In the genomic region with DNA sequence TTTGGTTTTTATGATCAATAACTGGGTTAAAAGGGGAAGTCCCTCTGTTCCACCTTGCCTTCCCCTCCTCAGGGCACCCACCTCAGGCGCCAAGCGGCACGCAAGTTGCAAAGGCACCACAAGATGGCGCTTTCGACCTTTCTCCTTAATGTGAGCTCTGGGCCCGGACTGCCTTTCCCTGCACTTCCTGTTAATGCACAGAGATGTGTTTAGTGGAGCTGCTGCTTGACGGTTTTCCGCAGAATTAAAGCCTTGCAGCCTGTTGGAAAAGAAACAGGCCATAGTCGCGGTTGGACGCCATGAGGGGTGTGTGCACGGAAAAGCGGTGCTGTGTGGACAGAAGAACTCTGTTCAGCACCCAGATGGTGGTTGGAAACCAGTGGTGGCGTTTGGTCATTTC, we compare ENCODE assay signal across 9 cellular contexts. TPM values are rescaled to one million over a fixed set of nuclear protein-coding genes. Genes with fewer than 3 reads are reported as not detected.
A peak's percentile ranks its signal among the peaks of the same experiment; 100 is the strongest.
DNase-seq lines count a peak whose midpoint lies in the region; ATAC-seq, FAIRE-seq and TF ChIP-seq lines count a peak whose summit lies in the region.
"Had no signal": no experiment of that assay in that cellular context is flagged by ENCODE, and none has a peak within 500 bp of the region (broad histone marks: within the 10 kb centered on the region; RNA-seq: fewer than 3 reads in every experiment).

No MANE protein-coding gene starts in this region.

- H3K36me3 Mint-ChIP-seq in T-helper 2 cell treated with Interferon-gamma antibody and Interleukin-4, amounts not matched to agents 5 μg/mL and 100 μg/mL, for 36 hours (ENCODE audit: low read depth) = no peaks in the 10 kb centered on the region
- no peaks in the 10 kb centered on the region for H3K36me3 Mint-ChIP-seq in immature natural killer cell

- peak; percentile 74 for FAIRE-seq in GM12892 (lab: Jason Lieb, UNC)

- H3K4me3 Mint-ChIP-seq in T-helper 2 cell treated with Interferon-gamma antibody and Interleukin-4, amounts not matched to agents 5 μg/mL and 100 μg/mL, for 36 hours = no peak overlapping the region
- no peak overlapping the region for H3K4me3 Mint-ChIP-seq in immature natural killer cell

- H3K4me3 ChIP-seq in astrocyte of the spinal cord (ENCODE audit: low read depth, low read length) = no peak overlapping the region

- TF ChIP-seq CTCF in astrocyte of the spinal cord (IDR thresholded peaks at IDR 0.05; ENCODE audit: low read depth, low read length) = peak; percentile 90

- peaks cover 22% of the 10 kb centered on the region for H3K27me3 Mint-ChIP-seq in T-helper 2 cell treated with Interferon-gamma antibody and Interleukin-4, amounts not matched to agents 5 μg/mL and 100 μg/mL, for 36 hours (ENCODE audit: low read depth)
- peaks cover 2 to 9% (median 2%) of the 10 kb centered on the region in 3 donors for H3K27me3 Mint-ChIP-seq in immature natural killer cell (ENCODE audit: low read depth in 3 of 3)

- in situ Hi-C loops in astrocyte of the spinal cord (cut with HindIII; ENCODE audit: low sequenced_read_pairs) = loop anchor here (25.0 kb wide), 1 partner anchor 276 kb away; the partner anchor contains the start of gene SLC25A48

- TF ChIP-seq POLR2A in GM12892 (IDR thresholded peaks at IDR 0.05; ENCODE audit: low read depth, low read length) = no peak

- H3K4me1 Mint-ChIP-seq in T-helper 2 cell treated with Interferon-gamma antibody and Interleukin-4, amounts not matched to agents 5 μg/mL and 100 μg/mL, for 36 hours (ENCODE audit: low read depth) = peaks cover 4% of the 10 kb centered on the region
- peaks cover 0 to 4% of the 10 kb centered on the region in 2 donors for H3K4me1 Mint-ChIP-seq in immature natural killer cell

- H3K27ac Mint-ChIP-seq in T-helper 2 cell treated with Interferon-gamma antibody and Interleukin-4, amounts not matched to agents 5 μg/mL and 100 μg/mL, for 36 hours = no peak overlapping the region
- H3K27ac Mint-ChIP-seq in immature natural killer cell = no peak overlapping the region

- DNase-seq in 8988T (peak; percentile 81), GM12892 (ENCODE audit: insufficient read length) (peak; percentile 69), NCI-H146 (lab: John Stamatoyannopoulos, UW) (peak; percentile 82), astrocyte of the spinal cord (ENCODE audit: low read depth, low spot score) (peak; percentile 68), immature natural killer cell (peak in 2 of 3 donors; percentile 19 to 25)
- DNase-seq in T-helper 2 cell treated with Interferon-gamma antibody and Interleukin-4, amounts not matched to agents 5 μg/mL and 100 μg/mL, for 36 hours (ENCODE audit: low spot score) = peak; percentile 59
- peak; percentile 64 to 69 for DNase-seq in stimulated activated CD4-positive, alpha-beta T cell treated with anti-CD3 and anti-CD28 coated beads, Interleukin-15, amount 100 ng/mL, for 48 hours (ENCODE audit: low read depth in 2 of 2)

- no peaks in the 10 kb centered on the region for H3K9me3 Mint-ChIP-seq in T-helper 2 cell treated with Interferon-gamma antibody and Interleukin-4, amounts not matched to agents 5 μg/mL and 100 μg/mL, for 36 hours
- no peaks in the 10 kb centered on the region for H3K9me3 Mint-ChIP-seq in immature natural killer cell

- ATAC-seq in HG02840 (IDR thresholded peaks at IDR 0.05; ENCODE audit: low FRiP score, unreplicated experiment) = peak; percentile 85

RNA-seq across cellular contexts. Expression of gene CXCL14, which starts 17.9 kb away (rescaled TPM):
- not detected for polyA plus RNA-seq in GM12892 (2012; ENCODE audit: missing spikeins)
- not detected for polyA plus RNA-seq in immature natural killer cell

RNA-seq across cellular contexts. Expression of gene NEUROG1, which starts 25.1 kb away (rescaled TPM):
- not detected for polyA plus RNA-seq in GM12892 (2012; ENCODE audit: missing spikeins)
- not detected for polyA plus RNA-seq in immature natural killer cell
- polyA plus RNA-seq: urinary bladder had no signal

Comparison
In these comparisons a context has a peak if more than half of its experiments do, and no peak if none do; other contexts are left out.
1. DNase-seq: peak in every context shown above with its lines; median percentile 82 in NCI-H146; 81 in 8988T; 69 in GM12892; 68 in astrocyte of the spinal cord; 66 in stimulated activated CD4-positive, alpha-beta T cell treated with anti-CD3 and anti-CD28 coated beads, Interleukin-15, amount 100 ng/mL, for 48 hours; 59 in T-helper 2 cell treated with Interferon-gamma antibody and Interleukin-4, amounts not matched to agents 5 μg/mL and 100 μg/mL, for 36 hours; 22 in immature natural killer cell.